In the genomic region with DNA sequence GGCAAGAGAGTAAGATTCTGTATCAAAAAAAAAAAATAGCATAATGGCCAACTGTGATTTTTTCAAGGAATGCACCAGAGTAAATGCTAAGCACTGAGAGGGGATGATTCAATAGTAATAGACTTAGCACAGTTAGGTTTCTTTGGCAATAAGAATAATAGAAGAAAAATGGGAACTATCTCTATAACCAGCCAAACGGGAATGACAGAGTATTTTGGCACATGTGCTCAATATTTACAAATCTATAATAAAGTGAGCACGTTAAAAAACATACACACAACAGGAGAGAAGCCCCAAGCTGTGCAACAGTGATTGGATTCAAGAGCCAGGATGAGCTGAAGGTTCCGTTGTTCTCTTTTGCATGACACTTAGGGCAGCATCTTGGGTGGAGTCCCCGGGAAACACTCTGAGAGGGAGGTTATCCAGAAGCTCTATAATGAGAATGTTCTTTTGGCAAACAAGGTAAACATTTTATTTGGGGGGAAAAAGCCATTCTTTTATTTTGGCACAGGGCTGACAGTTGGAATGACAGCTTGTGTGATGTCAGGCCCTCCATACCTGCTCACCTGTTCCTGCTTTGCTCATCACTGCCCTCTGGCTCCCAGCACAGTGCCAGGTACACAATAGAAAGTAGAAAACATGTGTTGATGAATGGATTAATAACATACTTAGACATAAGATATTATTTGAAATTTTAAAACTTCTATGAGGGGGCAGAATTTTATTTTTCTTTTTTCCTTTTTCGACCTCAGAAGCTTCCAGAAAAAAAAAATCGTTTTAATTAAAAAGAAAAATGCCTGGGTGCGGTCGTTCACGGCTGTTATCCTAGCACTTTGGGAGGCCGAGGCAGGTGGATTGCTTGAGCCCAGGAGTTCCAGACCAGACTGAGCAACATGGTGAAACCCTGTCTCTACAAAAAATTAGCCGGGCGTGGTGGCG, we compare ENCODE assay signal across 1 cellular context.
TF ChIP-seq lines count a peak whose summit lies in the region.

No MANE protein-coding gene starts in this region.

TF ChIP-seq in GM23338, 12 proteins besides CTCF, POLR2A, EP300 and RAD21 (continued from another document):
- TF ChIP-seq, protein P1, sequence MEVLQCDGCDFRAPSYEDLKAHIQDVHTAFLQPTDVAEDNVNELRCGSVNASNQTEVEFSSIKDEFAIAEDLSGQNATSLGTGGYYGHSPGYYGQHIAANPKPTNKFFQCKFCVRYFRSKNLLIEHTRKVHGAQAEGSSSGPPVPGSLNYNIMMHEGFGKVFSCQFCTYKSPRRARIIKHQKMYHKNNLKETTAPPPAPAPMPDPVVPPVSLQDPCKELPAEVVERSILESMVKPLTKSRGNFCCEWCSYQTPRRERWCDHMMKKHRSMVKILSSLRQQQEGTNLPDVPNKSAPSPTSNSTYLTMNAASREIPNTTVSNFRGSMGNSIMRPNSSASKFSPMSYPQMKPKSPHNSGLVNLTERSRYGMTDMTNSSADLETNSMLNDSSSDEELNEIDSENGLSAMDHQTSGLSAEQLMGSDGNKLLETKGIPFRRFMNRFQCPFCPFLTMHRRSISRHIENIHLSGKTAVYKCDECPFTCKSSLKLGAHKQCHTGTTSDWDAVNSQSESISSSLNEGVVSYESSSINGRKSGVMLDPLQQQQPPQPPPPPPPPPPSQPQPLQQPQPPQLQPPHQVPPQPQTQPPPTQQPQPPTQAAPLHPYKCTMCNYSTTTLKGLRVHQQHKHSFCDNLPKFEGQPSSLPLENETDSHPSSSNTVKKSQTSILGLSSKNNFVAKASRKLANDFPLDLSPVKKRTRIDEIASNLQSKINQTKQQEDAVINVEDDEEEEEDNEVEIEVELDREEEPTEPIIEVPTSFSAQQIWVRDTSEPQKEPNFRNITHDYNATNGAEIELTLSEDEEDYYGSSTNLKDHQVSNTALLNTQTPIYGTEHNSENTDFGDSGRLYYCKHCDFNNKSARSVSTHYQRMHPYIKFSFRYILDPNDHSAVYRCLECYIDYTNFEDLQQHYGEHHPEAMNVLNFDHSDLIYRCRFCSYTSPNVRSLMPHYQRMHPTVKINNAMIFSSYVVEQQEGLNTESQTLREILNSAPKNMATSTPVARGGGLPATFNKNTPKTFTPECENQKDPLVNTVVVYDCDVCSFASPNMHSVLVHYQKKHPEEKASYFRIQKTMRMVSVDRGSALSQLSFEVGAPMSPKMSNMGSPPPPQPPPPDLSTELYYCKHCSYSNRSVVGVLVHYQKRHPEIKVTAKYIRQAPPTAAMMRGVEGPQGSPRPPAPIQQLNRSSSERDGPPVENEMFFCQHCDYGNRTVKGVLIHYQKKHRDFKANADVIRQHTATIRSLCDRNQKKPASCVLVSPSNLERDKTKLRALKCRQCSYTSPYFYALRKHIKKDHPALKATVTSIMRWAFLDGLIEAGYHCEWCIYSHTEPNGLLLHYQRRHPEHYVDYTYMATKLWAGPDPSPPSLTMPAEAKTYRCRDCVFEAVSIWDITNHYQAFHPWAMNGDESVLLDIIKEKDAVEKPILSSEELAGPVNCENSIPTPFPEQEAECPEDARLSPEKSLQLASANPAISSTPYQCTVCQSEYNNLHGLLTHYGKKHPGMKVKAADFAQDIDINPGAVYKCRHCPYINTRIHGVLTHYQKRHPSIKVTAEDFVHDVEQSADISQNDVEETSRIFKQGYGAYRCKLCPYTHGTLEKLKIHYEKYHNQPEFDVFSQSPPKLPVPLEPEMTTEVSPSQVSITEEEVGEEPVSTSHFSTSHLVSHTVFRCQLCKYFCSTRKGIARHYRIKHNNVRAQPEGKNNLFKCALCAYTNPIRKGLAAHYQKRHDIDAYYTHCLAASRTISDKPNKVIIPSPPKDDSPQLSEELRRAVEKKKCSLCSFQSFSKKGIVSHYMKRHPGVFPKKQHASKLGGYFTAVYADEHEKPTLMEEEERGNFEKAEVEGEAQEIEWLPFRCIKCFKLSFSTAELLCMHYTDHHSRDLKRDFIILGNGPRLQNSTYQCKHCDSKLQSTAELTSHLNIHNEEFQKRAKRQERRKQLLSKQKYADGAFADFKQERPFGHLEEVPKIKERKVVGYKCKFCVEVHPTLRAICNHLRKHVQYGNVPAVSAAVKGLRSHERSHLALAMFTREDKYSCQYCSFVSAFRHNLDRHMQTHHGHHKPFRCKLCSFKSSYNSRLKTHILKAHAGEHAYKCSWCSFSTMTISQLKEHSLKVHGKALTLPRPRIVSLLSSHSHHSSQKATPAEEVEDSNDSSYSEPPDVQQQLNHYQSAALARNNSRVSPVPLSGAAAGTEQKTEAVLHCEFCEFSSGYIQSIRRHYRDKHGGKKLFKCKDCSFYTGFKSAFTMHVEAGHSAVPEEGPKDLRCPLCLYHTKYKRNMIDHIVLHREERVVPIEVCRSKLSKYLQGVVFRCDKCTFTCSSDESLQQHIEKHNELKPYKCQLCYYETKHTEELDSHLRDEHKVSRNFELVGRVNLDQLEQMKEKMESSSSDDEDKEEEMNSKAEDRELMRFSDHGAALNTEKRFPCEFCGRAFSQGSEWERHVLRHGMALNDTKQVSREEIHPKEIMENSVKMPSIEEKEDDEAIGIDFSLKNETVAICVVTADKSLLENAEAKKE (CRISPR knock-in tag; IDR thresholded peaks at IDR 0.05): no peak
TF ChIP-seq in GM23338: peak in this region for 0.
